ENCODE assay signal across 8 cellular contexts in the genomic region with DNA sequence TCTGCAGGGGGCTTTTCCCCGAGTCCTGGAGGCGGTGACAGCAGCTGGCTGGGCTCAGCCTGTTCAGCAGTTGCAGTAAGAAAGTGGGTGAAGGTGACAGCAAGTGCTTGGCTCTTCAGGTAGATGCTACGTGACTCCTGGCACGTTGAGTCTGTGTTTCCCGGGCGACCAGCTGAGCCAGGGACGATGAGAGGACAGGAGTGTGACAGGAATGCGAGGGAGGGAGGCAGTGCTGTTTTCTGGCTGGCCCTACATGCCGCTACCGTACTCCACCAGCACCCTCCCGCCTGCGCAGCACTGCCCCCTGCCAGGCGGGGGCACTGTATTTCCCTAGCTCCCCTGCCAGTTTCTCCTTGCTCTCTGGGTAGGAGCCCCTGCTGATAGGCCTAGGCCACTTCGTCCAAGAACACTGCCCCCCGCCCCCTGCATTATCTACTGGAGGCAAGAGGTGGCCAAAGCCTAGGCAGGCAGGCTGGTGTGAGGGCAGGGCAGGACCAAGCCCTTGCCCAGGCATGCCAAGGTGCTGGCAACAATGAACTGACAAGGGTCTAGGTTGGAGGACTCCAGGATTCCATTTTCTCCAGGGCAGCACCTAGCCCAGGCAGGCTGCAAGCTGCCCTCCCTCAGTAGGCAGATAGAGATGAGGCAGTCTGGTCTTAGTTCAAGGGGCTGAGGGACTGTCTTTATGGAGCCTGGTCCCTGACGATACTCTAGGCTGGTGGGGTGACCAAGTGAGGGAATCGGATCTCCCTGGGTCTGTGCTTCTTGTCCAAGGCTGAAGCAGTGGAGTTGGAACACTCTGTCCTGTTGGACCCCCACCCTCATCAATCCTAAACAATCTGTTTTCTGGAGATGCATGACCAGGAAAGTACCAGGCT. TPM values are rescaled to one million over a fixed set of nuclear protein-coding genes. Genes with fewer than 3 reads are reported as not detected.
DNase-seq lines count a peak whose midpoint lies in the region; ATAC-seq, FAIRE-seq and TF ChIP-seq lines count a peak whose summit lies in the region.

No MANE protein-coding gene starts in this region.

- no peak overlapping the region for H3K27ac ChIP-seq in SJCRH30
- peak overlapping the region; percentile 53 for H3K27ac ChIP-seq in hepatocyte
- H3K27ac ChIP-seq in gastrocnemius medialis = peak overlapping the region; percentile 95 to 97 (median 96)

- no peak overlapping the region for H2AFZ ChIP-seq in hepatocyte

- intact Hi-C loops in gastrocnemius medialis (cut with DNase I; ENCODE audit: low total_unique reads) = loop anchor here (2.0 kb wide), 2 partner anchors 102 to 284 kb away; partner anchors contain the start of gene VEGFA

- peak; percentile 48 to 54 for TF ChIP-seq POLR2A in gastrocnemius medialis (IDR thresholded peaks at IDR 0.05)

- in situ Hi-C loops in gastrocnemius medialis (cut with MboI; ENCODE audit: low sequenced_read_pairs in 4 of 4) = loop anchor here (5.0 to 25.0 kb wide), 4 partner anchors 86 to 419 kb away; no protein-coding TSS in a partner anchor

- H3K4me3 ChIP-seq in SJCRH30 (no peak overlapping the region), hepatocyte (no peak overlapping the region), gastrocnemius medialis (no peak overlapping the region)

- peak; percentile 50 for TF ChIP-seq CTCF in hepatocyte (IDR thresholded peaks at IDR 0.05; ENCODE audit: poor library complexity)
- peak; percentile 49 to 75 (median 62) for TF ChIP-seq CTCF in gastrocnemius medialis (IDR thresholded peaks at IDR 0.05 in 4 of 5, conservative IDR thresholded peaks at IDR 0.05 in 1 of 5)

- ATAC-seq in gastrocnemius medialis (peak; percentile 43 to 54), HG02973 (IDR thresholded peaks at IDR 0.05; ENCODE audit: unreplicated experiment) (no peak)

- DNase-seq in AG08395 (ENCODE audit: low spot score) (peak; percentile 60), GM19239 (ENCODE audit: insufficient read length, low spot score) (peak; percentile 48), M059J (ENCODE audit: low read depth) (peak; percentile 88), SJCRH30 (peak; percentile 42 to 66), anterior cingulate cortex (lab: John Stamatoyannopoulos, UW) (peak in 50 of 58 donors; percentile 13 to 87 (median 46)), hepatocyte (ENCODE audit: low spot score) (peak; percentile 82), gastrocnemius medialis (peak; percentile 69 to 88)

- H3K4me2 ChIP-seq in hepatocyte = peak overlapping the region; percentile 75

- H3K79me2 ChIP-seq in hepatocyte = no peaks in the 10 kb centered on the region

- H3K9me2 ChIP-seq in hepatocyte (replicated peaks; ENCODE audit: insufficient read depth) = no peaks in the 10 kb centered on the region

- H3K27me3 ChIP-seq in SJCRH30 (no peaks in the 10 kb centered on the region), hepatocyte (no peaks in the 10 kb centered on the region), gastrocnemius medialis (no peaks in the 10 kb centered on the region)

- H3K36me3 ChIP-seq in SJCRH30 (peaks cover 14% of the 10 kb centered on the region), hepatocyte (replicated peaks; ENCODE audit: insufficient read depth, low read depth) (no peaks in the 10 kb centered on the region), gastrocnemius medialis (peaks cover 0 to 20% of the 10 kb centered on the region in 2 donors)

- FAIRE-seq in GM19239 (lab: Jason Lieb, UNC) = no peak

- 14% methylated on average over 16 of the region's 17 CpGs for WGBS in hepatocyte (ENCODE audit: low lambda C conversion rate, missing lambda C conversion rate)

- H3K9me3 ChIP-seq in SJCRH30 (replicated peaks) (no peaks in the 10 kb centered on the region), hepatocyte (ENCODE audit: low read depth) (no peaks in the 10 kb centered on the region), gastrocnemius medialis (no peaks in the 10 kb centered on the region)

- H3K4me1 ChIP-seq in SJCRH30 (peaks cover 29% of the 10 kb centered on the region), hepatocyte (ENCODE audit: insufficient read depth) (peaks cover 26% of the 10 kb centered on the region), gastrocnemius medialis (peaks cover 61 to 67% of the 10 kb centered on the region in 2 donors)

- H4K20me1 ChIP-seq in hepatocyte (ENCODE audit: insufficient read depth, poor library complexity, severe bottlenecking) = no peaks in the 10 kb centered on the region

RNA-seq across cellular contexts. Expression of gene MRPS18A, which starts 19.2 kb away (rescaled TPM):
- 63.0 and 71.2 TPM in 2 replicates for total RNA-seq in M059J (2014; rRNA removed; shearing (Covaris generic))
- total RNA-seq in SJCRH30 (2014; rRNA removed; shearing (Covaris generic)) = 51.6 and 54.7 TPM in 2 replicates
- total RNA-seq in hepatocyte (46.1 and 53.1 TPM in 2 replicates), gastrocnemius medialis (100 to 1,000 TPM; 161 to 171 (median 168) TPM)
- polyA plus RNA-seq in hepatocyte = 68.8 and 71.1 TPM in 2 replicates

RNA-seq across cellular contexts. Expression of gene RSPH9, which starts 23.6 kb away (rescaled TPM):
- total RNA-seq in M059J (2014; rRNA removed; shearing (Covaris generic)) = 0.05 and 0.69 TPM in 2 replicates
- total RNA-seq in SJCRH30 (2014; rRNA removed; shearing (Covaris generic)) = not detected in 2 replicates
- total RNA-seq in hepatocyte = 0.08 and 0.73 TPM in 2 replicates
- 1.8 and 2.8 TPM in 2 replicates for polyA plus RNA-seq in hepatocyte
- under 1 TPM in 1 of 4 donors, not detected in 3; 0.09 TPM for total RNA-seq in gastrocnemius medialis

RNA-seq across cellular contexts. Expression of gene MAD2L1BP, which starts 32.8 kb away (rescaled TPM):
- total RNA-seq in M059J (2014; rRNA removed; shearing (Covaris generic)) = 75.7 and 116 TPM in 2 replicates
- total RNA-seq in SJCRH30 (2014; rRNA removed; shearing (Covaris generic)) = 28.0 and 34.4 TPM in 2 replicates
- total RNA-seq in hepatocyte (36.3 and 47.6 TPM in 2 replicates), gastrocnemius medialis (10 to 100 TPM; 25.1 to 55.4 (median 25.2) TPM)
- polyA plus RNA-seq in hepatocyte = 32.1 and 43.8 TPM in 2 replicates

RNA-seq across cellular contexts. Expression of gene GTPBP2, which starts 39.3 kb away (rescaled TPM):
- total RNA-seq in M059J (2014; rRNA removed; shearing (Covaris generic)) = 51.6 and 81.1 TPM in 2 replicates
- total RNA-seq in SJCRH30 (2014; rRNA removed; shearing (Covaris generic)) = 43.4 and 58.1 TPM in 2 replicates
- 42.9 and 59.5 TPM in 2 replicates for total RNA-seq in hepatocyte
- 21.9 and 28.7 TPM in 2 replicates for polyA plus RNA-seq in hepatocyte
- 10 to 100 TPM; 25.0 to 39.4 (median 27.1) TPM for total RNA-seq in gastrocnemius medialis
